ENCODE assay signal across 12 cellular contexts in the genomic region with DNA sequence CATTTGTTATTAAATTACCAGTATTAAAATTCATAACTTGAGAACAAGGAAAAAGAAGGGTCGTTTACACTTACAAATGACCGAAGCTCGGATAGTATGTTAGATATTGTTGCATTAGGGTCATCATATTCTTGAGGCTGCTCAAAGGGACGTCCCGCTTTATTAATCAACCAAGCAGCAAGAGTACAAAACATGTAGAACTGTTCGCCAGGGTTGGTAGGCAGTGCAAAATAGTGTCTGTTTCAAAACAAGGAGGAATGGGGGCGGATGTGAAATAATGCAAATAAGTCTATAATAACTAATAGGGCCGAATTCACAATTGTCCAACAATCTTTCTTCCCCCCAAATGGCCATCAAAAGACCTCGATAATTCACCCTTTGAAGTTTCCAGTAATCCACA. TPM values are rescaled to one million over a fixed set of nuclear protein-coding genes. Genes with fewer than 3 reads are reported as not detected.
A peak's percentile ranks its signal among the peaks of the same experiment; 100 is the strongest.
DNase-seq lines count a peak whose midpoint lies in the region; ATAC-seq, FAIRE-seq and TF ChIP-seq lines count a peak whose summit lies in the region.
"Had no signal": no experiment of that assay in that cellular context is flagged by ENCODE, and none has a peak within 500 bp of the region (broad histone marks: within the 10 kb centered on the region; RNA-seq: fewer than 3 reads in every experiment).

No MANE protein-coding gene starts in this region.

- CTCF ChIA-PET in activated CD8-positive, alpha-beta memory T cell treated with anti-CD3 and anti-CD28 coated beads, Interleukin-2, amount 10 ng/mL, durations not matched to agents 7 days and 5 days (lab: Charles Lee): no interaction called here

- H3K9me3 ChIP-seq in astrocyte (ENCODE audit: insufficient read depth, low read depth, low read length) (no peaks in the 10 kb centered on the region), upper lobe of right lung (no peaks in the 10 kb centered on the region)
- H3K9me3 ChIP-seq: thyroid gland had no signal

- no peaks in the 10 kb centered on the region for H3K27me3 Mint-ChIP-seq in activated naive CD4-positive, alpha-beta T cell treated with anti-CD3 and anti-CD28 coated beads, Interleukin-2, amount 50 U/mL, for 24 hours
- no peaks in the 10 kb centered on the region for H3K27me3 Mint-ChIP-seq in astrocyte (ENCODE audit: low read depth, unreplicated experiment)
- H3K27me3 Mint-ChIP-seq in activated CD8-positive, alpha-beta memory T cell treated with anti-CD3 and anti-CD28 coated beads, Interleukin-2, amount 10 ng/mL, durations not matched to agents 7 days and 5 days: no peaks in the 10 kb centered on the region

- H3K27me3 ChIP-seq in HL-60 (ENCODE audit: insufficient read depth, poor library complexity, severe bottlenecking) (no peaks in the 10 kb centered on the region), astrocyte (ENCODE audit: insufficient read depth, low read length) (no peaks in the 10 kb centered on the region), upper lobe of right lung (no peaks in the 10 kb centered on the region)
- H3K27me3 ChIP-seq: thyroid gland had no signal

- H3K4me1 ChIP-seq in astrocyte (ENCODE audit: insufficient read depth, low read length) (peaks cover 4% of the 10 kb centered on the region), upper lobe of right lung (peaks cover 15% of the 10 kb centered on the region)

- peak overlapping the region; percentile 91 for H3K4me2 ChIP-seq in astrocyte (ENCODE audit: low read length)

- ATAC-seq in activated naive CD4-positive, alpha-beta T cell treated with anti-CD3 and anti-CD28 coated beads, Interleukin-2, amount 50 U/mL, for 72 hours: no peak
- no peak for ATAC-seq in upper lobe of right lung
- ATAC-seq in HG03139 (IDR thresholded peaks at IDR 0.05; ENCODE audit: unreplicated experiment): no peak
- no peak for ATAC-seq in activated CD8-positive, alpha-beta memory T cell treated with anti-CD3 and anti-CD28 coated beads, Interleukin-2, amount 10 ng/mL, durations not matched to agents 7 days and 5 days

- H4K20me1 ChIP-seq in astrocyte (ENCODE audit: insufficient read depth, low read length): no peaks in the 10 kb centered on the region

- H3K4me3 ChIP-seq in HL-60 (replicated peaks; ENCODE audit: insufficient read depth, low read length) (peak overlapping the region; percentile 94), astrocyte (ENCODE audit: insufficient read depth, low read depth, low read length) (no peak overlapping the region), upper lobe of right lung (peak overlapping the region; percentile 81)
- H3K4me3 ChIP-seq: thyroid gland had no signal

- H3K27ac Mint-ChIP-seq in activated naive CD4-positive, alpha-beta T cell treated with anti-CD3 and anti-CD28 coated beads, Interleukin-2, amount 50 U/mL, for 24 hours: peak overlapping the region; percentile 60
- no peak overlapping the region for H3K27ac Mint-ChIP-seq in activated naive CD4-positive, alpha-beta T cell treated with anti-CD3 and anti-CD28 coated beads, Interleukin-2, amount 50 U/mL, for 72 hours
- no peak overlapping the region for H3K27ac Mint-ChIP-seq in astrocyte (ENCODE audit: unreplicated experiment)
- H3K27ac Mint-ChIP-seq in activated CD8-positive, alpha-beta memory T cell treated with anti-CD3 and anti-CD28 coated beads, Interleukin-2, amount 10 ng/mL, durations not matched to agents 7 days and 5 days: no peak overlapping the region

- FAIRE-seq in astrocyte (lab: Jason Lieb, UNC): no peak

- H3K9me3 Mint-ChIP-seq in activated naive CD4-positive, alpha-beta T cell treated with anti-CD3 and anti-CD28 coated beads, Interleukin-2, amount 50 U/mL, for 24 hours: peaks cover 9% of the 10 kb centered on the region
- H3K9me3 Mint-ChIP-seq in activated naive CD4-positive, alpha-beta T cell treated with anti-CD3 and anti-CD28 coated beads, Interleukin-2, amount 50 U/mL, for 72 hours: no peaks in the 10 kb centered on the region
- H3K9me3 Mint-ChIP-seq in astrocyte (ENCODE audit: unreplicated experiment): no peaks in the 10 kb centered on the region
- H3K9me3 Mint-ChIP-seq in activated CD8-positive, alpha-beta memory T cell treated with anti-CD3 and anti-CD28 coated beads, Interleukin-2, amount 10 ng/mL, durations not matched to agents 7 days and 5 days (ENCODE audit: low read depth): peaks cover 2% of the 10 kb centered on the region

- H3K9ac ChIP-seq in astrocyte (ENCODE audit: low read length): no peak overlapping the region

- H3K4me1 Mint-ChIP-seq in activated naive CD4-positive, alpha-beta T cell treated with anti-CD3 and anti-CD28 coated beads, Interleukin-2, amount 50 U/mL, for 24 hours: peaks cover 79% of the 10 kb centered on the region
- H3K4me1 Mint-ChIP-seq in astrocyte (ENCODE audit: low read depth, unreplicated experiment): peaks cover 7% of the 10 kb centered on the region
- peaks cover 52% of the 10 kb centered on the region for H3K4me1 Mint-ChIP-seq in activated CD8-positive, alpha-beta memory T cell treated with anti-CD3 and anti-CD28 coated beads, Interleukin-2, amount 10 ng/mL, durations not matched to agents 7 days and 5 days

- no peak overlapping the region for H2AFZ ChIP-seq in astrocyte (ENCODE audit: low read depth, low read length)

- no peak for TF ChIP-seq CTCF in HL-60 (IDR thresholded peaks at IDR 0.05; ENCODE audit: insufficient read depth, low read length)
- no peak for TF ChIP-seq CTCF in astrocyte (IDR thresholded peaks at IDR 0.05; ENCODE audit: insufficient read depth, low read depth, low read length)
- TF ChIP-seq CTCF in upper lobe of right lung (IDR thresholded peaks at IDR 0.05): no peak

- H3K36me3 ChIP-seq in astrocyte (ENCODE audit: insufficient read depth, low read length) (no peaks in the 10 kb centered on the region), upper lobe of right lung (no peaks in the 10 kb centered on the region)
- H3K36me3 ChIP-seq: thyroid gland had no signal

- peaks cover 13% of the 10 kb centered on the region for H3K36me3 Mint-ChIP-seq in activated naive CD4-positive, alpha-beta T cell treated with anti-CD3 and anti-CD28 coated beads, Interleukin-2, amount 50 U/mL, for 24 hours
- H3K36me3 Mint-ChIP-seq in activated naive CD4-positive, alpha-beta T cell treated with anti-CD3 and anti-CD28 coated beads, Interleukin-2, amount 50 U/mL, for 72 hours: peaks cover 7 to 23% of the 10 kb centered on the region in 2 donors
- H3K36me3 Mint-ChIP-seq in astrocyte (ENCODE audit: low read depth, unreplicated experiment): no peaks in the 10 kb centered on the region
- peaks cover 14% of the 10 kb centered on the region for H3K36me3 Mint-ChIP-seq in activated CD8-positive, alpha-beta memory T cell treated with anti-CD3 and anti-CD28 coated beads, Interleukin-2, amount 10 ng/mL, durations not matched to agents 7 days and 5 days

- DNase-seq in activated naive CD4-positive, alpha-beta T cell treated with anti-CD3 and anti-CD28 coated beads, Interleukin-2, amount 50 U/mL, for 72 hours (ENCODE audit: low spot score in 2 of 2): no peak
- DNase-seq in HL-60 (ENCODE audit: low read depth in 1 of 2, low spot score in 1 of 2) (no peak), astrocyte (ENCODE audit: low read depth) (no peak), upper lobe of right lung (no peak), SK-N-DZ (ENCODE audit: low spot score) (no peak)
- DNase-seq in activated CD8-positive, alpha-beta memory T cell treated with anti-CD3 and anti-CD28 coated beads, Interleukin-2, amount 10 ng/mL, durations not matched to agents 7 days and 5 days: no peak
- DNase-seq: activated T-cell treated with anti-CD3 and anti-CD28 coated beads, Interleukin-2, amount 50 U/mL, for 1 hour; erythroblast; midbrain; thyroid gland had no signal

- H3K79me2 ChIP-seq in astrocyte (ENCODE audit: insufficient read depth, low read length): peaks cover 30% of the 10 kb centered on the region

- intact Hi-C loops in upper lobe of right lung (cut with DNase I): no loop called here

- no peak overlapping the region for H3K27ac ChIP-seq in HL-60 (replicated peaks)
- H3K27ac ChIP-seq in astrocyte (ENCODE audit: low read depth, low read length): no peak overlapping the region
- peak overlapping the region; percentile 14 for H3K27ac ChIP-seq in upper lobe of right lung
- H3K27ac ChIP-seq: thyroid gland had no signal

- H3K4me3 Mint-ChIP-seq in activated naive CD4-positive, alpha-beta T cell treated with anti-CD3 and anti-CD28 coated beads, Interleukin-2, amount 50 U/mL, for 24 hours: peak overlapping the region; percentile 99
- H3K4me3 Mint-ChIP-seq in astrocyte (ENCODE audit: unreplicated experiment): no peak overlapping the region
- no peak overlapping the region for H3K4me3 Mint-ChIP-seq in activated CD8-positive, alpha-beta memory T cell treated with anti-CD3 and anti-CD28 coated beads, Interleukin-2, amount 10 ng/mL, durations not matched to agents 7 days and 5 days

RNA-seq across cellular contexts. Expression of a gene that starts 2.9 kb away (rescaled TPM):
- 10 to 100 TPM; 11.3 to 25.5 TPM for total RNA-seq in activated naive CD4-positive, alpha-beta T cell treated with anti-CD3 and anti-CD28 coated beads, Interleukin-2, amount 50 U/mL, for 72 hours
- 27.5 and 29.8 TPM in 2 replicates for total RNA-seq in astrocyte
- 135 TPM for total RNA-seq in upper lobe of right lung
- total RNA-seq in activated CD8-positive, alpha-beta memory T cell treated with anti-CD3 and anti-CD28 coated beads, Interleukin-2, amount 10 ng/mL, durations not matched to agents 7 days and 5 days: 10 to 100 TPM; 18.5 to 25.1 TPM
- 23.1 and 30.2 TPM in 2 replicates for polyA plus RNA-seq in SK-N-DZ (2014; cell fraction: cytosol; rRNA removed)
- 22.7 and 51.6 TPM in 2 replicates for polyA plus RNA-seq in SK-N-DZ (2014; cell fraction: nucleus; rRNA removed)
